Comparison of ENCODE assay signal across 8 cellular contexts in genomic region chr5:61331407-61332368, GRCh38. TPM values are rescaled to one million over a fixed set of nuclear protein-coding genes. Genes with fewer than 3 reads are reported as not detected.
DNase-seq lines count a peak whose midpoint lies in the region; ATAC-seq and TF ChIP-seq lines count a peak whose summit lies in the region.

Gene ZSWIM6 (plus strand): TSS chr5:61332258. CDS start chr5:61332273, 15 bp downstream.

- H3K4me3 ChIP-seq in BE2C (ENCODE audit: low read depth, low read length): peak within 1 kb of the TSS; percentile 90

- H3K4me1 ChIP-seq in BE2C: no peaks in the 10 kb centered on the region

- DNase-seq in BE2C (peak; percentile 99), GM19240 (ENCODE audit: insufficient read length, low spot score) (peak; percentile 92), NCI-H526 treated with DMSO at 0.1 percent for 48 hours (lab: John Stamatoyannopoulos, UW) (peak; percentile 89), dedifferentiated amniotic fluid mesenchymal stem cell (ENCODE audit: extremely low spot score) (peak; percentile 99), left lobe of liver (ENCODE audit: low spot score) (peak; percentile 99)
- DNase-seq in activated CD4-positive, alpha-beta T cell treated with anti-CD3 and anti-CD28 coated beads, Interleukin-2, amount 50 U/mL, for 1 hour: peak; percentile 99
- peak; percentile 98 for DNase-seq in stimulated activated CD4-positive, alpha-beta T cell treated with anti-CD3 and anti-CD28 coated beads, Interleukin-2, amount 100 ng/mL, for 24 hours

- H3K9me3 ChIP-seq in BE2C: no peaks in the 10 kb centered on the region

- no peaks in the 10 kb centered on the region for H3K36me3 ChIP-seq in BE2C

- no peak for TF ChIP-seq CTCF in BE2C (IDR thresholded peaks at IDR 0.05; ENCODE audit: low read depth, low read length)

- ATAC-seq in HG03457 (IDR thresholded peaks at IDR 0.05; ENCODE audit: unreplicated experiment): peak; percentile 78
- peak; percentile 79 for ATAC-seq in left lobe of liver

- H3K27me3 ChIP-seq in BE2C: no peaks in the 10 kb centered on the region

RNA-seq across cellular contexts. Expression of gene ZSWIM6, which starts in this region (rescaled TPM):
- polyA plus RNA-seq in BE2C (2012; ENCODE audit: insufficient read depth, insufficient read length, low read depth): 7.5 TPM
- 2.9 TPM for total RNA-seq in left lobe of liver

Comparison
In these comparisons a context has a peak if more than half of its experiments do, and no peak if none do; other contexts are left out.
1. Peak in every context shown above with its lines: DNase-seq, ATAC-seq and H3K4me3 ChIP-seq.